In the genomic region with DNA sequence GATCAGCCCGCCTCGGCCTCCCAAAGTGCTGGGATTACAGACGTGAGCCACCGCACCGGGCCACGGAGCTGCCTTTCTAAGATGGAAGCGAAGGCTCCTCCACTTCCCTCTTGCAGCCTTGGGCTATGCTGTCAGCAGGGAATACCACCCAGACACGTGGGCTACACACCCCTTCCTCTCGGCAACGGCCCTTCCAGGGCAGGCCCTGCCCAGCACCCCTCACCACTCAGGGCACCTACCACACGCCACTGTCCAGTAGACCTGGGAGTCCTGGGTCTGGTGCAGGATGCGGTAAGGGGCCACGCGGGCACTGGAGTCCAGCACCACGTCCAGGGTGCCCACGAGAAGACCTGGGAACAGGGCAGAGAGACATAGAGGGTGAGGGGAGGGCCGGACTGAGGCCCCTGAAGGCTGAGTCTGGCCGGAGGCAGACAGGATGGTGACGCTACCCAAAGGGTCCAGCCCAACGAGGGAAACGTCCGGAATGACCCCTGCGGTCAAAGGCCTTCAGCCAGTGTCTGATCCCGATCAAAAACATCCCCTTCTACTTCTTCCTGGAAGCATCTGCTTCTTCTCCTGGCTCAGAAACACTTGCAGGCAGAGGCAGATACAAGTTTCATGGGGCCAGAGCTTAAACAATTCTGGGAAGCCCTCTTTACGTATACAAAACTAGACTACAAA, we compare ENCODE assay signal across 1 cellular context.
TF ChIP-seq lines count a peak whose summit lies in the region.

No MANE protein-coding gene starts in this region.

TF ChIP-seq in IMR-90, 13 proteins besides CTCF, POLR2A, EP300 and RAD21 (continued from another document):
- TF ChIP-seq, protein P1, sequence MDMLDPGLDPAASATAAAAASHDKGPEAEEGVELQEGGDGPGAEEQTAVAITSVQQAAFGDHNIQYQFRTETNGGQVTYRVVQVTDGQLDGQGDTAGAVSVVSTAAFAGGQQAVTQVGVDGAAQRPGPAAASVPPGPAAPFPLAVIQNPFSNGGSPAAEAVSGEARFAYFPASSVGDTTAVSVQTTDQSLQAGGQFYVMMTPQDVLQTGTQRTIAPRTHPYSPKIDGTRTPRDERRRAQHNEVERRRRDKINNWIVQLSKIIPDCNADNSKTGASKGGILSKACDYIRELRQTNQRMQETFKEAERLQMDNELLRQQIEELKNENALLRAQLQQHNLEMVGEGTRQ (IDR thresholded peaks at IDR 0.05; ENCODE audit: low read depth, low read length) = no peak
- TF ChIP-seq NFE2L2 (IDR thresholded peaks at IDR 0.05; ENCODE audit: low read depth, low read length) (no peak), CHD1 (IDR thresholded peaks at IDR 0.05; ENCODE audit: low read depth, low read length) (no peak), MXI1 (IDR thresholded peaks at IDR 0.05; ENCODE audit: borderline replicate concordance, low read depth, low read length) (no peak), SMC3 (IDR thresholded peaks at IDR 0.05; ENCODE audit: low read depth, low read length) (no peak)
- TF ChIP-seq, protein P2, sequence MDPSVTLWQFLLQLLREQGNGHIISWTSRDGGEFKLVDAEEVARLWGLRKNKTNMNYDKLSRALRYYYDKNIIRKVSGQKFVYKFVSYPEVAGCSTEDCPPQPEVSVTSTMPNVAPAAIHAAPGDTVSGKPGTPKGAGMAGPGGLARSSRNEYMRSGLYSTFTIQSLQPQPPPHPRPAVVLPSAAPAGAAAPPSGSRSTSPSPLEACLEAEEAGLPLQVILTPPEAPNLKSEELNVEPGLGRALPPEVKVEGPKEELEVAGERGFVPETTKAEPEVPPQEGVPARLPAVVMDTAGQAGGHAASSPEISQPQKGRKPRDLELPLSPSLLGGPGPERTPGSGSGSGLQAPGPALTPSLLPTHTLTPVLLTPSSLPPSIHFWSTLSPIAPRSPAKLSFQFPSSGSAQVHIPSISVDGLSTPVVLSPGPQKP (IDR thresholded peaks at IDR 0.05; ENCODE audit: borderline replicate concordance, low read depth, low read length) = no peak
